In genomic region chr11:109086931-109087330, GRCh38 we compare ENCODE assay signal across 32 cellular contexts.
"Had no signal": no experiment of that assay in that cellular context is flagged by ENCODE, and none has a peak within 500 bp of the region (broad histone marks: within the 10 kb centered on the region; RNA-seq: fewer than 3 reads in every experiment).

No MANE protein-coding gene starts in this region.

- H3K27me3 ChIP-seq: adrenal gland, ascending aorta, body of pancreas, brain microvascular endothelial cell, breast epithelium, cardiac muscle cell had no signal

- H3K36me3 ChIP-seq: adrenal gland, ascending aorta, brain microvascular endothelial cell, breast epithelium, cardiac muscle cell had no signal

- H3K27ac ChIP-seq: adrenal gland, body of pancreas, brain microvascular endothelial cell, breast epithelium, cardiac muscle cell had no signal

- H3K9me3 ChIP-seq: adrenal gland, body of pancreas had no signal

- FAIRE-seq: bronchial epithelial cell, colon had no signal

- H3K4me3 ChIP-seq: adrenal gland, ascending aorta, body of pancreas, breast epithelium, cardiac muscle cell had no signal

- ATAC-seq: activated naive CD4-positive, alpha-beta T cell treated with anti-CD3 and anti-CD28 coated beads, Interleukin-2, amount 50 U/mL, for 72 hours; activated naive CD8-positive, alpha-beta T cell treated with anti-CD3 and anti-CD28 coated beads, Interleukin-2, amount 50 U/mL, for 24 hours; activated T-cell treated with anti-CD3 and anti-CD28 coated beads, Interleukin-2, amount 50 U/mL, for 4 hours; activated T-cell treated with anti-CD3 and anti-CD28 coated beads, Interleukin-2, amount 50 U/mL, for 72 hours; activated T-helper 17 cell treated with anti-CD3 and anti-CD28 coated beads, Interleukin-2, amount 50 U/mL, for 72 hours; body of pancreas had no signal

- DNase-seq: activated effector memory CD4-positive, alpha-beta T cell treated with anti-CD3 and anti-CD28 coated beads, Interleukin-2, amount 50 U/mL, for 16 hours; activated effector memory CD4-positive, alpha-beta T cell treated with Interleukin-2 at 50 U/mL for 16 hours; activated gamma-delta T cell; activated gamma-delta T cell treated with Interleukin-2 at 50 U/mL for 16 hours; activated naive CD4-positive, alpha-beta T cell; activated naive CD4-positive, alpha-beta T cell treated with anti-CD3 and anti-CD28 coated beads for 36 hours; activated naive CD4-positive, alpha-beta T cell treated with anti-CD3 and anti-CD28 coated beads, Interleukin-2, amount 10 ng/mL, durations not matched to agents 7 days and 5 days; activated naive CD4-positive, alpha-beta T cell treated with anti-CD3 and anti-CD28 coated beads, Interleukin-2, amount 50 U/mL, for 16 hours; activated naive CD4-positive, alpha-beta T cell treated with Interleukin-2 at 50 U/mL for 16 hours; activated naive CD8-positive, alpha-beta T cell treated with anti-CD3 and anti-CD28 coated beads for 36 hours; activated naive CD8-positive, alpha-beta T cell treated with anti-CD3 and anti-CD28 coated beads, Interleukin-2, amount 10 ng/mL, durations not matched to agents 7 days and 5 days; activated naive CD8-positive, alpha-beta T cell treated with anti-CD3 and anti-CD28 coated beads, Interleukin-2, amount 50 U/mL, for 24 hours; activated T-cell treated with anti-CD3 and anti-CD28 coated beads, Interleukin-2, amount 50 U/mL, for 4 hours; activated T-cell treated with anti-CD3 and anti-CD28 coated beads, Interleukin-2, amount 50 U/mL, for 48 hours; activated T-cell treated with anti-CD3 and anti-CD28 coated beads, Interleukin-2, amount 50 U/mL, for 72 hours; adrenal gland; amniotic stem cell; amygdala; anterior cingulate cortex; aorta; body of pancreas; brain microvascular endothelial cell; caudate nucleus; central memory CD4-positive, alpha-beta T cell; cerebellar nuclear complex had no signal

- H3K4me1 ChIP-seq: adrenal gland, body of pancreas, breast epithelium had no signal
